31 cellular contexts compared by ENCODE assay signal in the genomic region with DNA sequence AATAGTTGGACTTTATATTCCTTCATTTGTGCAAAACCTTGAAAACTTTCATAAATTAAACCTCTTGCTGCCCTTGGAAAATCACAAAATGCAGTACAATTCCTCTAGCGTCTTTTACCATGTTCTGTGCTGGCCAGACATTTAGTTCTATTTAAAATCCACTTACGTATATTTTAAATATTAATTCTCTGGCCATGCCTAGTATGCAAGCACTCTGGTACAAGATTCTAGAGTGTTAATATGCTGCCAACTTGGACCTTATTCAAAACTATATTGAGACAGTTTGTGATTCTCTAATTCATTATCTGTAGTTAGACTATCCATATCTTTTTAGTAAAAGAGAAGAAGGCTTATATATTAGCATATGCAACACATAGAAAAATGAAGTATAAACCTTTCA.
"Had no signal": no experiment of that assay in that cellular context is flagged by ENCODE, and none has a peak within 500 bp of the region (broad histone marks: within the 10 kb centered on the region; RNA-seq: fewer than 3 reads in every experiment).

No MANE protein-coding gene starts in this region.

- H3K36me3 ChIP-seq: ascending aorta had no signal

- DNase-seq: activated B cell treated with CpG ODN at 0.5 μM for 24 hours; activated CD4-positive, alpha-beta memory T cell treated with anti-CD3 and anti-CD28 coated beads, Interleukin-2, amount 10 ng/mL, durations not matched to agents 7 days and 5 days; activated CD4-positive, alpha-beta T cell treated with anti-CD3 and anti-CD28 coated beads for 4 hours; activated CD4-positive, alpha-beta T cell treated with anti-CD3 and anti-CD28 coated beads, Interleukin-2, amount 10 ng/mL, durations not matched to agents 24 days and 14 days; activated CD4-positive, alpha-beta T cell treated with anti-CD3 and anti-CD28 coated beads, Interleukin-2, amount 50 U/mL, for 48 hours; activated CD4-positive, CD25-positive, alpha-beta regulatory T cell treated with anti-CD3 and anti-CD28 coated beads, Interleukin-2, amount 50 U/mL, for 72 hours; activated CD8-positive, alpha-beta memory T cell treated with anti-CD3 and anti-CD28 coated beads for 24 hours; activated CD8-positive, alpha-beta memory T cell treated with anti-CD3 and anti-CD28 coated beads, Interleukin-2, amount 10 ng/mL, durations not matched to agents 7 days and 5 days; activated CD8-positive, alpha-beta memory T cell treated with anti-CD3 and anti-CD28 coated beads, Interleukin-2, amount 50 U/mL, for 48 hours; activated CD8-positive, alpha-beta T cell treated with anti-CD3 and anti-CD28 coated beads, Interleukin-2, amount 10 ng/mL, durations not matched to agents 7 days and 5 days; activated effector memory CD4-positive, alpha-beta T cell treated with Interleukin-2 at 50 U/mL for 16 hours; activated gamma-delta T cell; activated naive CD4-positive, alpha-beta T cell treated with anti-CD3 and anti-CD28 coated beads, Interleukin-2, amount 10 ng/mL, durations not matched to agents 7 days and 5 days; activated naive CD4-positive, alpha-beta T cell treated with Interleukin-2 at 50 U/mL for 16 hours; activated naive CD8-positive, alpha-beta T cell treated with anti-CD3 and anti-CD28 coated beads, Interleukin-2, amount 10 ng/mL, durations not matched to agents 7 days and 5 days; activated naive CD8-positive, alpha-beta T cell treated with anti-CD3 and anti-CD28 coated beads, Interleukin-2, amount 50 U/mL, for 24 hours; activated T-cell treated with anti-CD3 and anti-CD28 coated beads, Interleukin-2, amount 50 U/mL, for 24 hours; activated T-cell treated with anti-CD3 and anti-CD28 coated beads, Interleukin-2, amount 50 U/mL, for 48 hours; central memory CD4-positive, alpha-beta T cell; T-cell; T-helper 2 cell; T-helper 9 cell had no signal

- H3K27me3 ChIP-seq: ascending aorta, cardiac muscle cell had no signal

- H3K27ac ChIP-seq: ascending aorta, cardiac muscle cell, VCaP had no signal

- H3K4me3 ChIP-seq: ascending aorta, cardiac muscle cell had no signal

- H3K27me3 Mint-ChIP-seq: activated CD4-positive, alpha-beta memory T cell treated with anti-CD3 and anti-CD28 coated beads, Interleukin-2, amount 10 ng/mL, durations not matched to agents 7 days and 5 days; activated naive CD4-positive, alpha-beta T cell treated with anti-CD3 and anti-CD28 coated beads, Interleukin-2, amount 50 U/mL, for 24 hours had no signal

- H3K9me3 ChIP-seq: ascending aorta had no signal

- H3K4me3 Mint-ChIP-seq: activated B cell treated with CpG ODN at 0.5 μM for 24 hours; activated CD4-positive, alpha-beta memory T cell treated with anti-CD3 and anti-CD28 coated beads, Interleukin-2, amount 10 ng/mL, durations not matched to agents 7 days and 5 days; activated CD4-positive, alpha-beta T cell treated with anti-CD3 and anti-CD28 coated beads, Interleukin-2, amount 10 ng/mL, durations not matched to agents 24 days and 14 days; activated CD8-positive, alpha-beta memory T cell treated with anti-CD3 and anti-CD28 coated beads, Interleukin-2, amount 10 ng/mL, durations not matched to agents 7 days and 5 days; activated CD8-positive, alpha-beta T cell treated with anti-CD3 and anti-CD28 coated beads, Interleukin-2, amount 10 ng/mL, durations not matched to agents 7 days and 5 days; activated naive CD4-positive, alpha-beta T cell treated with anti-CD3 and anti-CD28 coated beads, Interleukin-2, amount 10 ng/mL, durations not matched to agents 7 days and 5 days; activated naive CD4-positive, alpha-beta T cell treated with anti-CD3 and anti-CD28 coated beads, Interleukin-2, amount 50 U/mL, for 24 hours; activated naive CD8-positive, alpha-beta T cell; activated naive CD8-positive, alpha-beta T cell treated with anti-CD3 and anti-CD28 coated beads, Interleukin-2, amount 10 ng/mL, durations not matched to agents 7 days and 5 days; activated naive CD8-positive, alpha-beta T cell treated with anti-CD3 and anti-CD28 coated beads, Interleukin-2, amount 50 U/mL, for 24 hours; activated T-cell treated with anti-CD3 and anti-CD28 coated beads, Interleukin-2, amount 50 U/mL, for 24 hours; T-cell; T-helper 1 cell treated with Interleukin-12 subunit alpha and Interleukin-12 subunit beta and Interleukin-4 antibody, amounts not matched to agents 30 μg/mL and 1 μg/mL, for 36 hours; T-helper 2 cell treated with Interferon-gamma antibody and Interleukin-4, amounts not matched to agents 5 μg/mL and 100 μg/mL, for 36 hours had no signal

- ATAC-seq: activated CD8-positive, alpha-beta memory T cell treated with anti-CD3 and anti-CD28 coated beads, Interleukin-2, amount 10 ng/mL, durations not matched to agents 7 days and 5 days; activated CD8-positive, alpha-beta T cell treated with anti-CD3 and anti-CD28 coated beads, Interleukin-2, amount 10 ng/mL, durations not matched to agents 7 days and 5 days; activated naive CD8-positive, alpha-beta T cell treated with anti-CD3 and anti-CD28 coated beads, Interleukin-2, amount 50 U/mL, for 24 hours; T-cell had no signal

- H3K4me1 Mint-ChIP-seq: activated B cell treated with CpG ODN at 0.5 μM for 24 hours; activated CD4-positive, alpha-beta memory T cell treated with anti-CD3 and anti-CD28 coated beads, Interleukin-2, amount 10 ng/mL, durations not matched to agents 7 days and 5 days; activated CD4-positive, alpha-beta T cell treated with anti-CD3 and anti-CD28 coated beads, Interleukin-2, amount 10 ng/mL, durations not matched to agents 24 days and 14 days; activated CD8-positive, alpha-beta memory T cell treated with anti-CD3 and anti-CD28 coated beads, Interleukin-2, amount 10 ng/mL, durations not matched to agents 7 days and 5 days; activated naive CD4-positive, alpha-beta T cell treated with anti-CD3 and anti-CD28 coated beads, Interleukin-2, amount 10 ng/mL, durations not matched to agents 7 days and 5 days; activated naive CD8-positive, alpha-beta T cell treated with anti-CD3 and anti-CD28 coated beads, Interleukin-2, amount 10 ng/mL, durations not matched to agents 7 days and 5 days; activated naive CD8-positive, alpha-beta T cell treated with anti-CD3 and anti-CD28 coated beads, Interleukin-2, amount 50 U/mL, for 24 hours; brain; T-cell had no signal

- H3K27ac Mint-ChIP-seq: activated B cell treated with CpG ODN at 0.5 μM for 24 hours; activated CD4-positive, alpha-beta memory T cell treated with anti-CD3 and anti-CD28 coated beads, Interleukin-2, amount 10 ng/mL, durations not matched to agents 7 days and 5 days; activated CD4-positive, alpha-beta T cell treated with anti-CD3 and anti-CD28 coated beads, Interleukin-2, amount 10 ng/mL, durations not matched to agents 24 days and 14 days; activated CD8-positive, alpha-beta memory T cell treated with anti-CD3 and anti-CD28 coated beads, Interleukin-2, amount 10 ng/mL, durations not matched to agents 7 days and 5 days; activated CD8-positive, alpha-beta T cell treated with anti-CD3 and anti-CD28 coated beads, Interleukin-2, amount 10 ng/mL, durations not matched to agents 7 days and 5 days; activated naive CD4-positive, alpha-beta T cell treated with anti-CD3 and anti-CD28 coated beads, Interleukin-2, amount 10 ng/mL, durations not matched to agents 7 days and 5 days; activated naive CD4-positive, alpha-beta T cell treated with anti-CD3 and anti-CD28 coated beads, Interleukin-2, amount 50 U/mL, for 24 hours; activated naive CD8-positive, alpha-beta T cell; activated naive CD8-positive, alpha-beta T cell treated with anti-CD3 and anti-CD28 coated beads, Interleukin-2, amount 10 ng/mL, durations not matched to agents 7 days and 5 days; activated naive CD8-positive, alpha-beta T cell treated with anti-CD3 and anti-CD28 coated beads, Interleukin-2, amount 50 U/mL, for 24 hours; activated T-cell treated with anti-CD3 and anti-CD28 coated beads, Interleukin-2, amount 50 U/mL, for 24 hours; activated T-helper 2 cell treated with anti-CD3 and anti-CD28 coated beads, Interferon-gamma antibody, Interleukin-2, Interleukin-4, amounts not matched to agents 10 μg/mL and 5 μg/mL and 100 μg/mL, durations not matched to agents 14 hours and 24 hours and 36 hours; T-cell; T-helper 1 cell treated with Interleukin-12 subunit alpha and Interleukin-12 subunit beta and Interleukin-4 antibody, amounts not matched to agents 30 μg/mL and 1 μg/mL, for 36 hours; T-helper 2 cell treated with Interferon-gamma antibody and Interleukin-4, amounts not matched to agents 5 μg/mL and 100 μg/mL, for 36 hours had no signal

- H3K9me3 Mint-ChIP-seq: activated B cell treated with CpG ODN at 0.5 μM for 24 hours; activated CD4-positive, alpha-beta memory T cell treated with anti-CD3 and anti-CD28 coated beads, Interleukin-2, amount 10 ng/mL, durations not matched to agents 7 days and 5 days; activated naive CD4-positive, alpha-beta T cell treated with anti-CD3 and anti-CD28 coated beads, Interleukin-2, amount 10 ng/mL, durations not matched to agents 7 days and 5 days; activated naive CD4-positive, alpha-beta T cell treated with anti-CD3 and anti-CD28 coated beads, Interleukin-2, amount 50 U/mL, for 24 hours; activated naive CD8-positive, alpha-beta T cell treated with anti-CD3 and anti-CD28 coated beads, Interleukin-2, amount 10 ng/mL, durations not matched to agents 7 days and 5 days; activated naive CD8-positive, alpha-beta T cell treated with anti-CD3 and anti-CD28 coated beads, Interleukin-2, amount 50 U/mL, for 24 hours; activated T-helper 2 cell treated with anti-CD3 and anti-CD28 coated beads, Interferon-gamma antibody, Interleukin-2, Interleukin-4, amounts not matched to agents 10 μg/mL and 5 μg/mL and 100 μg/mL, durations not matched to agents 14 hours and 24 hours and 36 hours; T-cell; T-helper 1 cell treated with Interleukin-12 subunit alpha and Interleukin-12 subunit beta and Interleukin-4 antibody, amounts not matched to agents 30 μg/mL and 1 μg/mL, for 36 hours; T-helper 2 cell treated with Interferon-gamma antibody and Interleukin-4, amounts not matched to agents 5 μg/mL and 100 μg/mL, for 36 hours had no signal

- H3K36me3 Mint-ChIP-seq: activated CD8-positive, alpha-beta memory T cell treated with anti-CD3 and anti-CD28 coated beads, Interleukin-2, amount 10 ng/mL, durations not matched to agents 7 days and 5 days; activated naive CD4-positive, alpha-beta T cell treated with anti-CD3 and anti-CD28 coated beads, Interleukin-2, amount 10 ng/mL, durations not matched to agents 7 days and 5 days; activated naive CD4-positive, alpha-beta T cell treated with anti-CD3 and anti-CD28 coated beads, Interleukin-2, amount 50 U/mL, for 24 hours; activated naive CD8-positive, alpha-beta T cell treated with anti-CD3 and anti-CD28 coated beads, Interleukin-2, amount 10 ng/mL, durations not matched to agents 7 days and 5 days; brain; T-cell had no signal

- H3K4me1 ChIP-seq: ascending aorta had no signal
